21 cellular contexts compared by ENCODE assay signal in the genomic region with DNA sequence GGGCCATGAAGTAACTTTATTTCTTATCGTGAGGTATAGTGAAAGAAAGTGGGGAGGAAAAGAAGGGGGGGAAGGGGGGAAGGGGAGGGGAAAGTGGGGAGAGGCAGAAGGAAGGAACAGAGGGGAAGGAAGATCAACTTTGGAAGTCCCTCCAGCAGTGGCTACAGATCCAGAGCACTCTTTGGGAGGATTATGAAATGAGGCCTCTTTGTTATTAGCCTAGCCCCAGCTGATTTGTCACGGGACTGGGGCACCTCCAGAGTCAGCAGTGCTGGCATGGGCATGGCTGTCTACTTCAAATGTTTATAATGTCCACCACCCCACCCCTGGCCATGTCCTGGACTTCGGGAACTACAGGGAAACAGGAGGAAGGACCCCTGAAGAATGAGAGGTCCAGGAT. TPM values are rescaled to one million over a fixed set of nuclear protein-coding genes. Genes with fewer than 3 reads are reported as not detected.
DNase-seq lines count a peak whose midpoint lies in the region; ATAC-seq and TF ChIP-seq lines count a peak whose summit lies in the region.
"Had no signal": no experiment of that assay in that cellular context is flagged by ENCODE, and none has a peak within 500 bp of the region (broad histone marks: within the 10 kb centered on the region; RNA-seq: fewer than 3 reads in every experiment).

No MANE protein-coding gene starts in this region.

- in situ Hi-C loops in SK-MEL-5 (cut with HindIII; ENCODE audit: low pct_unique_long_range_greater_than_20kb, low sequenced_read_pairs) = no loop called here

- no peak; the same call in 2 of the 3 replicates for ATAC-seq in SK-N-SH treated with all-trans-retinoic acid at 6 μM for 48 hours
- ATAC-seq in GM19023 (IDR thresholded peaks at IDR 0.05; ENCODE audit: unreplicated experiment) = no peak
- ATAC-seq: activated CD8-positive, alpha-beta memory T cell treated with anti-CD3 and anti-CD28 coated beads, Interleukin-2, amount 10 ng/mL, durations not matched to agents 7 days and 5 days; effector memory CD8-positive, alpha-beta T cell; T-cell; WTC11 had no signal

- peak overlapping the region; percentile 73 for H3K27ac ChIP-seq in temporal lobe (ENCODE audit: low read depth, low read length)
- H3K27ac ChIP-seq: 22Rv1, C4-2B, cardiac muscle cell had no signal

- DNase-seq in DMS53 (lab: John Stamatoyannopoulos, UW) (peak; percentile 23), DMS53 treated with DMSO at 0.1 percent for 48 hours (lab: John Stamatoyannopoulos, UW; ENCODE audit: unreplicated experiment) (no peak), SK-MEL-5 (ENCODE audit: low read depth, low spot score) (peak; percentile 17), fibroblast of gingiva (ENCODE audit: low read depth) (peak; percentile 15), C1 segment of cervical spinal cord (lab: John Stamatoyannopoulos, UW) (no peak)
- DNase-seq: activated CD8-positive, alpha-beta memory T cell treated with anti-CD3 and anti-CD28 coated beads, Interleukin-2, amount 10 ng/mL, durations not matched to agents 7 days and 5 days; activated gamma-delta T cell treated with Interleukin-2 at 50 U/mL for 16 hours; DND-41; effector memory CD8-positive, alpha-beta T cell; immature natural killer cell; MV-4-11; NCI-H748 treated with DMSO at 0.1 percent for 48 hours; nephron progenitor cell; T-cell had no signal

TF ChIP-seq in SK-N-SH treated with all-trans-retinoic acid at 6 μM for 48 hours, 23 proteins besides CTCF, POLR2A, EP300 and RAD21:
- TF ChIP-seq ARNTL (CRISPR knock-in tag; IDR thresholded peaks at IDR 0.05; ENCODE audit: borderline replicate concordance, low read depth) (no peak), ZNF70 (CRISPR knock-in tag; IDR thresholded peaks at IDR 0.05) (no peak), BACH2 (CRISPR knock-in tag; IDR thresholded peaks at IDR 0.05; ENCODE audit: borderline replicate concordance) (no peak), TOX (CRISPR knock-in tag; IDR thresholded peaks at IDR 0.05; ENCODE audit: borderline replicate concordance) (no peak), ZFP30 (CRISPR knock-in tag; IDR thresholded peaks at IDR 0.05) (no peak), ZNF565 (CRISPR knock-in tag; conservative IDR thresholded peaks at IDR 0.05; ENCODE audit: low read depth) (no peak), ISL1 (CRISPR knock-in tag; IDR thresholded peaks at IDR 0.05) (no peak), ESRRG (CRISPR knock-in tag; IDR thresholded peaks at IDR 0.05) (no peak), CSDC2 (CRISPR knock-in tag; IDR thresholded peaks at IDR 0.05) (no peak), TCF4 (CRISPR knock-in tag; IDR thresholded peaks at IDR 0.05; ENCODE audit: borderline replicate concordance) (no peak), ZNF8 (CRISPR knock-in tag; IDR thresholded peaks at IDR 0.05) (no peak), OSR1 (CRISPR knock-in tag; IDR thresholded peaks at IDR 0.05) (no peak), RARB (CRISPR knock-in tag; IDR thresholded peaks at IDR 0.05) (no peak), GLIS3 (CRISPR knock-in tag; IDR thresholded peaks at IDR 0.05) (no peak), SNAI2 (CRISPR knock-in tag; IDR thresholded peaks at IDR 0.05) (no peak), ZFP3 (CRISPR knock-in tag; IDR thresholded peaks at IDR 0.05) (no peak)
- TF ChIP-seq, protein P1, sequence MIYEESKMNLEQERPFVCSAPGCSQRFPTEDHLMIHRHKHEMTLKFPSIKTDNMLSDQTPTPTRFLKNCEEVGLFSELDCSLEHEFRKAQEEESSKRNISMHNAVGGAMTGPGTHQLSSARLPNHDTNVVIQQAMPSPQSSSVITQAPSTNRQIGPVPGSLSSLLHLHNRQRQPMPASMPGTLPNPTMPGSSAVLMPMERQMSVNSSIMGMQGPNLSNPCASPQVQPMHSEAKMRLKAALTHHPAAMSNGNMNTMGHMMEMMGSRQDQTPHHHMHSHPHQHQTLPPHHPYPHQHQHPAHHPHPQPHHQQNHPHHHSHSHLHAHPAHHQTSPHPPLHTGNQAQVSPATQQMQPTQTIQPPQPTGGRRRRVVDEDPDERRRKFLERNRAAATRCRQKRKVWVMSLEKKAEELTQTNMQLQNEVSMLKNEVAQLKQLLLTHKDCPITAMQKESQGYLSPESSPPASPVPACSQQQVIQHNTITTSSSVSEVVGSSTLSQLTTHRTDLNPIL (CRISPR knock-in tag; IDR thresholded peaks at IDR 0.05; ENCODE audit: low read depth) = no peak
- TF ChIP-seq, protein P2, sequence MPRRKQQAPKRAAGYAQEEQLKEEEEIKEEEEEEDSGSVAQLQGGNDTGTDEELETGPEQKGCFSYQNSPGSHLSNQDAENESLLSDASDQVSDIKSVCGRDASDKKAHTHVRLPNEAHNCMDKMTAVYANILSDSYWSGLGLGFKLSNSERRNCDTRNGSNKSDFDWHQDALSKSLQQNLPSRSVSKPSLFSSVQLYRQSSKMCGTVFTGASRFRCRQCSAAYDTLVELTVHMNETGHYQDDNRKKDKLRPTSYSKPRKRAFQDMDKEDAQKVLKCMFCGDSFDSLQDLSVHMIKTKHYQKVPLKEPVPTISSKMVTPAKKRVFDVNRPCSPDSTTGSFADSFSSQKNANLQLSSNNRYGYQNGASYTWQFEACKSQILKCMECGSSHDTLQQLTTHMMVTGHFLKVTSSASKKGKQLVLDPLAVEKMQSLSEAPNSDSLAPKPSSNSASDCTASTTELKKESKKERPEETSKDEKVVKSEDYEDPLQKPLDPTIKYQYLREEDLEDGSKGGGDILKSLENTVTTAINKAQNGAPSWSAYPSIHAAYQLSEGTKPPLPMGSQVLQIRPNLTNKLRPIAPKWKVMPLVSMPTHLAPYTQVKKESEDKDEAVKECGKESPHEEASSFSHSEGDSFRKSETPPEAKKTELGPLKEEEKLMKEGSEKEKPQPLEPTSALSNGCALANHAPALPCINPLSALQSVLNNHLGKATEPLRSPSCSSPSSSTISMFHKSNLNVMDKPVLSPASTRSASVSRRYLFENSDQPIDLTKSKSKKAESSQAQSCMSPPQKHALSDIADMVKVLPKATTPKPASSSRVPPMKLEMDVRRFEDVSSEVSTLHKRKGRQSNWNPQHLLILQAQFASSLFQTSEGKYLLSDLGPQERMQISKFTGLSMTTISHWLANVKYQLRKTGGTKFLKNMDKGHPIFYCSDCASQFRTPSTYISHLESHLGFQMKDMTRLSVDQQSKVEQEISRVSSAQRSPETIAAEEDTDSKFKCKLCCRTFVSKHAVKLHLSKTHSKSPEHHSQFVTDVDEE (CRISPR knock-in tag; IDR thresholded peaks at IDR 0.05) = no peak
- TF ChIP-seq, protein P3, sequence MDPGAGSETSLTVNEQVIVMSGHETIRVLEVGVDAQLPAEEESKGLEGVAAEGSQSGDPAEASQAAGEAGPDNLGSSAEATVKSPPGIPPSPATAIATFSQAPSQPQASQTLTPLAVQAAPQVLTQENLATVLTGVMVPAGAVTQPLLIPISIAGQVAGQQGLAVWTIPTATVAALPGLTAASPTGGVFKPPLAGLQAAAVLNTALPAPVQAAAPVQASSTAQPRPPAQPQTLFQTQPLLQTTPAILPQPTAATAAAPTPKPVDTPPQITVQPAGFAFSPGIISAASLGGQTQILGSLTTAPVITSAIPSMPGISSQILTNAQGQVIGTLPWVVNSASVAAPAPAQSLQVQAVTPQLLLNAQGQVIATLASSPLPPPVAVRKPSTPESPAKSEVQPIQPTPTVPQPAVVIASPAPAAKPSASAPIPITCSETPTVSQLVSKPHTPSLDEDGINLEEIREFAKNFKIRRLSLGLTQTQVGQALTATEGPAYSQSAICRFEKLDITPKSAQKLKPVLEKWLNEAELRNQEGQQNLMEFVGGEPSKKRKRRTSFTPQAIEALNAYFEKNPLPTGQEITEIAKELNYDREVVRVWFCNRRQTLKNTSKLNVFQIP (CRISPR knock-in tag; IDR thresholded peaks at IDR 0.05; ENCODE audit: borderline replicate concordance, low read depth) = no peak
- TF ChIP-seq, protein P4, sequence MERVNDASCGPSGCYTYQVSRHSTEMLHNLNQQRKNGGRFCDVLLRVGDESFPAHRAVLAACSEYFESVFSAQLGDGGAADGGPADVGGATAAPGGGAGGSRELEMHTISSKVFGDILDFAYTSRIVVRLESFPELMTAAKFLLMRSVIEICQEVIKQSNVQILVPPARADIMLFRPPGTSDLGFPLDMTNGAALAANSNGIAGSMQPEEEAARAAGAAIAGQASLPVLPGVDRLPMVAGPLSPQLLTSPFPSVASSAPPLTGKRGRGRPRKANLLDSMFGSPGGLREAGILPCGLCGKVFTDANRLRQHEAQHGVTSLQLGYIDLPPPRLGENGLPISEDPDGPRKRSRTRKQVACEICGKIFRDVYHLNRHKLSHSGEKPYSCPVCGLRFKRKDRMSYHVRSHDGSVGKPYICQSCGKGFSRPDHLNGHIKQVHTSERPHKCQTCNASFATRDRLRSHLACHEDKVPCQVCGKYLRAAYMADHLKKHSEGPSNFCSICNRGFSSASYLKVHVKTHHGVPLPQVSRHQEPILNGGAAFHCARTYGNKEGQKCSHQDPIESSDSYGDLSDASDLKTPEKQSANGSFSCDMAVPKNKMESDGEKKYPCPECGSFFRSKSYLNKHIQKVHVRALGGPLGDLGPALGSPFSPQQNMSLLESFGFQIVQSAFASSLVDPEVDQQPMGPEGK (CRISPR knock-in tag; IDR thresholded peaks at IDR 0.05; ENCODE audit: borderline replicate concordance) = no peak

RNA-seq across cellular contexts. Expression of a gene that starts 7.6 kb away (rescaled TPM):
- total RNA-seq in SK-MEL-5 (2014; rRNA removed; shearing (Covaris generic)) = 11.3 and 12.9 TPM in 2 replicates
- 13.8 and 19.9 TPM in 2 replicates for polyA plus RNA-seq in SK-MEL-5 (2015; cell fraction: cytosol; rRNA removed)
- polyA plus RNA-seq in SK-MEL-5 (2015; cell fraction: nucleus; rRNA removed) = 7.4 and 8.8 TPM in 2 replicates
- total RNA-seq in temporal lobe = 5.7 TPM

Comparison
In these comparisons a context has a peak if more than half of its experiments do, and no peak if none do; other contexts are left out.
1. DNase-seq: peak in DMS53 (single experiment), SK-MEL-5 (single experiment) and fibroblast of gingiva (single experiment); none in DMS53 treated with DMSO at 0.1 percent for 48 hours (single experiment) and C1 segment of cervical spinal cord (0 of 14).